ENCODE assay signal across 18 cellular contexts in the genomic region with DNA sequence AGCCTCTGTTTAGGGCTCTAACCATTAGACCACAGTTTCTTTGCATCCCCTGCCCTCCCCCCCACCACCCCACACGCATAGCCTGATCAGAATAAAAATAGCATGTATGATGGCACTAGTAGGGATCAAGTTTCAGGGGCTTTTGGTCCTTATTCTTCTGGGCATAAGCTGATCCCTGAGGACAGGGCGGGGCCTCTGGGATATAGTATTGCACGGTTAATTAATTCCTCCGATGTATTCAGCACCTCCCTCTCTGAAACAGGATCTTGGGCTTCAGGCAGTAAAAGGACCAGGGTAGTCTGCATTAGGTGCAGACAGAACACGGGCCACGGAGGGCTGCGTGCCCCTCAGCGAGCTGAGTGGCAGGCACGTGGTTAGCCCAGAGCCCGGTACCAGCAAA.
"Had no signal": no experiment of that assay in that cellular context is flagged by ENCODE, and none has a peak within 500 bp of the region (broad histone marks: within the 10 kb centered on the region; RNA-seq: fewer than 3 reads in every experiment).

No MANE protein-coding gene starts in this region.

- H3K9me3 ChIP-seq: right lobe of liver, tibial artery had no signal

- DNase-seq: activated CD4-positive, alpha-beta T cell treated with anti-CD3 and anti-CD28 coated beads for 1 hour; activated CD4-positive, alpha-beta T cell treated with anti-CD3 and anti-CD28 coated beads, Interleukin-2, amount 50 U/mL, for 1 hour; activated gamma-delta T cell treated with Interleukin-2 at 50 U/mL for 16 hours; activated T-cell treated with anti-CD3 and anti-CD28 coated beads, Interleukin-2, amount 50 U/mL, for 1 hour; aorta; central memory CD4-positive, alpha-beta T cell; dermis blood vessel endothelial cell; effector memory CD4-positive, alpha-beta T cell; foreskin melanocyte; hippocampal formation; nephron progenitor cell; right lobe of liver; small intestine; stimulated activated CD4-positive, alpha-beta T cell treated with anti-CD3 and anti-CD28 coated beads, Interleukin-2, amount 100 ng/mL, for 24 hours; stimulated activated naive CD8-positive, alpha-beta T cell treated with anti-CD3 and anti-CD28 coated beads, Interleukin-15, amount 100 ng/mL, for 72 hours; tibial artery had no signal

- H3K27ac ChIP-seq: parathyroid adenoma, right lobe of liver, tibial artery had no signal

- H3K79me2 ChIP-seq: parathyroid adenoma had no signal

- H3K4me1 ChIP-seq: parathyroid adenoma, right lobe of liver had no signal

- ATAC-seq: right lobe of liver; stimulated activated effector memory CD8-positive, alpha-beta T cell treated with anti-CD3 and anti-CD28 coated beads, Interleukin-12 subunit alpha, Interleukin-12 subunit beta, amount 100 ng/mL, for 72 hours; stimulated activated naive CD8-positive, alpha-beta T cell treated with anti-CD3 and anti-CD28 coated beads, Interleukin-15, amount 100 ng/mL, for 72 hours had no signal

- H3K4me3 ChIP-seq: right lobe of liver, tibial artery had no signal

- H3K27me3 ChIP-seq: right lobe of liver, tibial artery had no signal

- H2AFZ ChIP-seq: parathyroid adenoma had no signal
